17 cellular contexts compared by ENCODE assay signal in genomic region chrX:152138388-152138784, GRCh38. TPM values are rescaled to one million over a fixed set of nuclear protein-coding genes. Genes with fewer than 3 reads are reported as not detected.
DNase-seq lines count a peak whose midpoint lies in the region; ATAC-seq and TF ChIP-seq lines count a peak whose summit lies in the region.
"Had no signal": no experiment of that assay in that cellular context is flagged by ENCODE, and none has a peak within 500 bp of the region (broad histone marks: within the 10 kb centered on the region; RNA-seq: fewer than 3 reads in every experiment).

TSS of gene MAGEA10 (minus strand) at chrX:152138577. CDS start at chrX:152135620, 2,957 bp downstream.

- DNase-seq in M059J (ENCODE audit: low read depth): peak; percentile 11
- peak; percentile 25 for DNase-seq in NCI-H2029 (lab: John Stamatoyannopoulos, UW)
- DNase-seq in NCI-H446 treated with DMSO at 0.1 percent for 48 hours (lab: John Stamatoyannopoulos, UW): peak; percentile 50
- no peak for DNase-seq in head of caudate nucleus
- DNase-seq: Calu3; CD4-positive, alpha-beta memory T cell; GF-D8; H7; MM.1S; NCI-H1092 treated with DMSO at 0.1 percent for 48 hours; NCI-H146; NCI-H526 had no signal

- intact Hi-C loops in head of caudate nucleus (cut with DNase I): no loop called here

- ATAC-seq in SK-N-SH treated with all-trans-retinoic acid at 6 μM for 48 hours: peak; percentile 88
- no peak for ATAC-seq in HG03565 (IDR thresholded peaks at IDR 0.05; ENCODE audit: unreplicated experiment)
- ATAC-seq in HG03342 (IDR thresholded peaks at IDR 0.05; ENCODE audit: unreplicated experiment): no peak

TF ChIP-seq in SK-N-SH treated with all-trans-retinoic acid at 6 μM for 48 hours, 23 proteins besides CTCF, POLR2A, EP300 and RAD21:
- TF ChIP-seq GLIS3 (CRISPR knock-in tag; IDR thresholded peaks at IDR 0.05) (no peak), PPARA (CRISPR knock-in tag; IDR thresholded peaks at IDR 0.05; ENCODE audit: borderline replicate concordance) (no peak)

RNA-seq across cellular contexts. Expression of gene MAGEA10, which starts in this region (rescaled TPM):
- total RNA-seq in M059J (2014; rRNA removed; shearing (Covaris generic)): 3.9 and 4.5 TPM in 2 replicates
- total RNA-seq: A673; Calu3; CD4-positive, alpha-beta memory T cell; H7; HT1080 had no signal

Comparison
In these comparisons a context has a peak if more than half of its experiments do, and no peak if none do; other contexts are left out.
1. DNase-seq: peak in M059J (single experiment), NCI-H2029 (single experiment) and NCI-H446 treated with DMSO at 0.1 percent for 48 hours (single experiment); none in head of caudate nucleus (0 of 42).